In genomic region chr3:42490243-42490642, GRCh38 we compare ENCODE assay signal across 1 cellular context.
TF ChIP-seq lines count a peak whose summit lies in the region.

No MANE protein-coding gene starts in this region.

TF ChIP-seq in HCT116, 20 proteins besides CTCF, POLR2A, EP300 and RAD21 (continued from another document):
- peak; percentile 92 for TF ChIP-seq SP1 (IDR thresholded peaks at IDR 0.05; ENCODE audit: low read depth)
